1 cellular context compared by ENCODE assay signal in the genomic region with DNA sequence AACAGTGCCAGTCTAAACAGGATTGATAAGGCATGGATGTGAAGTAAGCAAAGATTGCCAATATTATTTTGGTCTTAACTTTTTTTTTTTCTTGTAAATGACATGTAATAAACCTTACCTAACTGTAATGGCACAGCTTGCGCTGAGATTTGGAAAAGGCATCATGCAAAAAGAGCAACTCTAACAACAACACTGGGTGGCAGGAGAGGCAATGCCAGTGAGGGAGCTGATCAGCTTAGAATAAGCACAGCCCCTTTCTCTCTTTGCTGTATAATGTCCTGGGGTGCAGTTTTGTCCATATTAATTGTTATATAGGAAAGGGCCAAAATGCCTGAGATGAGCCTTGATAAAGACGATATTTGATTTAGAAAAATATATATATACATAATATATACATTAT.
TF ChIP-seq lines count a peak whose summit lies in the region.

No MANE protein-coding gene starts in this region.

TF ChIP-seq in SK-N-SH treated with all-trans-retinoic acid at 6 μM for 48 hours, 23 proteins besides CTCF, POLR2A, EP300 and RAD21 (continued from another document):
- TF ChIP-seq OSR1 (CRISPR knock-in tag; IDR thresholded peaks at IDR 0.05) (no peak), CSDC2 (CRISPR knock-in tag; IDR thresholded peaks at IDR 0.05) (no peak)
TF ChIP-seq in SK-N-SH treated with all-trans-retinoic acid at 6 μM for 48 hours: peak in this region for 0.
